In genomic region chr2:28318462-28319117, GRCh38 we compare ENCODE assay signal across 12 cellular contexts.
A peak's percentile ranks its signal among the peaks of the same experiment; 100 is the strongest.
DNase-seq lines count a peak whose midpoint lies in the region; ATAC-seq and TF ChIP-seq lines count a peak whose summit lies in the region.
"Had no signal": no experiment of that assay in that cellular context is flagged by ENCODE, and none has a peak within 500 bp of the region (broad histone marks: within the 10 kb centered on the region; RNA-seq: fewer than 3 reads in every experiment).

No MANE protein-coding gene starts in this region.

- H3K79me2 ChIP-seq in PC-3 (ENCODE audit: low read length) (no peaks in the 10 kb centered on the region), neural progenitor cell (ENCODE audit: low read depth) (no peaks in the 10 kb centered on the region)

- H3K9me3 ChIP-seq in PC-3 (ENCODE audit: low read length) (no peaks in the 10 kb centered on the region), endodermal cell (ENCODE audit: control insufficient read depth, low read length) (no peaks in the 10 kb centered on the region), neural progenitor cell (ENCODE audit: low read depth) (no peaks in the 10 kb centered on the region), suprapubic skin (no peaks in the 10 kb centered on the region)
- H3K9me3 ChIP-seq: BLaER1 had no signal

- BruUV-seq in PC-3 (replicated peaks; lab: Mats Ljungman, UMichigan) = no TSS peak

- POLR2A ChIA-PET in PC-3 (lab: Charles Lee; ENCODE audit: unreplicated experiment) = no interaction called here

- no peak overlapping the region for H3K9ac ChIP-seq in PC-3 (ENCODE audit: low read length)
- H3K9ac ChIP-seq in endodermal cell (ENCODE audit: extremely low read depth, low read length, poor library complexity, severe bottlenecking) = no peak overlapping the region
- no peak overlapping the region for H3K9ac ChIP-seq in neural progenitor cell
- H3K9ac ChIP-seq: BLaER1 had no signal

- CTCF ChIA-PET in PC-3 (lab: Charles Lee) = interaction anchor here (0.6 kb wide), 1 partner anchor 367 kb away, joined by 3 read pairs; no protein-coding TSS in a partner anchor

- H3K27ac ChIP-seq in PC-3 (ENCODE audit: low read length) (no peak overlapping the region), endodermal cell (ENCODE audit: low read depth, low read length) (no peak overlapping the region), neural progenitor cell (peak overlapping the region; percentile 41), suprapubic skin (peak overlapping the region; percentile 73)
- H3K27ac ChIP-seq: BLaER1 had no signal

- H3K9me3 Mint-ChIP-seq in endodermal cell (no peaks in the 10 kb centered on the region), neural progenitor cell (no peaks in the 10 kb centered on the region)

- TF ChIP-seq POLR2A in suprapubic skin (IDR thresholded peaks at IDR 0.05) = no peak

- H3K36me3 Mint-ChIP-seq in endodermal cell (ENCODE audit: low read depth) (no peaks in the 10 kb centered on the region), neural progenitor cell (peaks cover 3% of the 10 kb centered on the region)

- H2AFZ ChIP-seq in PC-3 (ENCODE audit: low read length) = no peak overlapping the region
- H2AFZ ChIP-seq in neural progenitor cell (replicated peaks) = no peak overlapping the region

- intact Hi-C loops in PC-3 (cut with micrococcal nuclease) (no loop called here), left ventricle myocardium superior (cut with micrococcal nuclease) (no loop called here)

- H3K4me3 Mint-ChIP-seq in endodermal cell (no peak overlapping the region), neural progenitor cell (no peak overlapping the region)

- H4K20me1 ChIP-seq in PC-3 (ENCODE audit: low read length) (no peaks in the 10 kb centered on the region), neural progenitor cell (ENCODE audit: low read depth) (no peaks in the 10 kb centered on the region)
- H4K20me1 ChIP-seq: BLaER1 had no signal

- H3K4me1 Mint-ChIP-seq in endodermal cell (peaks cover 24% of the 10 kb centered on the region), neural progenitor cell (peaks cover 40% of the 10 kb centered on the region)

- H3K4me3 ChIP-seq in PC-3 (ENCODE audit: low read length) (no peak overlapping the region), endodermal cell (ENCODE audit: low read length) (no peak overlapping the region), neural progenitor cell (no peak overlapping the region), suprapubic skin (no peak overlapping the region)
- H3K4me3 ChIP-seq: BLaER1 had no signal

- H3K4me1 ChIP-seq in PC-3 (ENCODE audit: insufficient read depth, low read length) (peaks cover 6% of the 10 kb centered on the region; the same call in 1 of the 2 replicates), endodermal cell (ENCODE audit: control insufficient read depth, insufficient read depth, low read length) (peaks cover 7% of the 10 kb centered on the region), neural progenitor cell (peaks cover 59% of the 10 kb centered on the region), suprapubic skin (peaks cover 34% of the 10 kb centered on the region)

- H3K4me2 ChIP-seq in PC-3 (ENCODE audit: low read length) (no peak overlapping the region), neural progenitor cell (peak overlapping the region; percentile 35)
- H3K4me2 ChIP-seq: BLaER1 had no signal

- H3K27me3 ChIP-seq in PC-3 (ENCODE audit: low read length) (no peaks in the 10 kb centered on the region), endodermal cell (ENCODE audit: control insufficient read depth, insufficient read depth, low read length, poor library complexity, severe bottlenecking) (no peaks in the 10 kb centered on the region), neural progenitor cell (no peaks in the 10 kb centered on the region), suprapubic skin (no peaks in the 10 kb centered on the region)
- H3K27me3 ChIP-seq: BLaER1 had no signal

- H3K9me2 ChIP-seq in PC-3 (replicated peaks; ENCODE audit: low read length) = no peaks in the 10 kb centered on the region

- H3F3A ChIP-seq in PC-3 (ENCODE audit: low read length, unreplicated experiment) (no peaks in the 10 kb centered on the region), neural progenitor cell (ENCODE audit: low read depth) (peaks cover 39% of the 10 kb centered on the region)

- WGBS in endodermal cell (ENCODE audit: insufficient coverage in 1 of 2, insufficient read length in 1 of 2), 2 experiments = 92 to 94% methylated on average over 3 to 6 of the region's 6 CpGs
- WGBS in suprapubic skin = 57% methylated on average over 6 of the region's 6 CpGs

- H3K27ac Mint-ChIP-seq in endodermal cell (no peak overlapping the region), neural progenitor cell (no peak overlapping the region)

- ATAC-seq in PC-3 (peak; percentile 37; the same call in 1 of the 2 replicates), left ventricle myocardium superior (no peak), HG02678 (IDR thresholded peaks at IDR 0.05; ENCODE audit: unreplicated experiment) (no peak)

- TF ChIP-seq EP300 in suprapubic skin (IDR thresholded peaks at IDR 0.05) = no peak

- H3K36me3 ChIP-seq in PC-3 (ENCODE audit: low read depth, low read length) (no peaks in the 10 kb centered on the region), endodermal cell (ENCODE audit: control insufficient read depth, insufficient read depth, low read length) (no peaks in the 10 kb centered on the region), neural progenitor cell (no peaks in the 10 kb centered on the region), suprapubic skin (no peaks in the 10 kb centered on the region)

- H3K27me3 Mint-ChIP-seq in endodermal cell (ENCODE audit: insufficient read depth) (no peaks in the 10 kb centered on the region), neural progenitor cell (ENCODE audit: insufficient read depth, low read depth) (peaks cover 6% of the 10 kb centered on the region)

- TF ChIP-seq CTCF in PC-3 (conservative IDR thresholded peaks at IDR 0.05; ENCODE audit: low read depth, low read length) (no peak), endodermal cell (conservative IDR thresholded peaks at IDR 0.05) (no peak), neural progenitor cell (IDR thresholded peaks at IDR 0.05) (no peak), suprapubic skin (IDR thresholded peaks at IDR 0.05) (no peak)

- DNase-seq in PC-3 (no peak), endodermal cell (peak; percentile 23), neural progenitor cell (ENCODE audit: low spot score) (no peak), suprapubic skin (ENCODE audit: low spot score in 2 of 2) (no peak), left ventricle myocardium superior (no peak)
- DNase-seq in activated CD4-positive, alpha-beta T cell treated with anti-CD3 and anti-CD28 coated beads, Interleukin-2, amount 50 U/mL, for 4 hours = no peak
- DNase-seq: H7; NCI-H2227 treated with DMSO at 0.1 percent for 48 hours; NCI-H526 treated with DMSO at 0.1 percent for 48 hours; NK-92 treated with Interleukin-12 subunit alpha and Interleukin-12 subunit beta, amount 100 ng/mL, for 24 hours had no signal

Comparison
In these comparisons a context has a peak if more than half of its experiments do, and no peak if none do; other contexts are left out.
1. H3K27ac ChIP-seq: peak in neural progenitor cell (single experiment) and suprapubic skin (single experiment); none in PC-3 (single experiment) and endodermal cell (single experiment).